Comparison of ENCODE assay signal across 8 cellular contexts in genomic region chr10:5775705-5776104, GRCh38. TPM values are rescaled to one million over a fixed set of nuclear protein-coding genes. Genes with fewer than 3 reads are reported as not detected.
DNase-seq lines count a peak whose midpoint lies in the region; ATAC-seq and TF ChIP-seq lines count a peak whose summit lies in the region.

No MANE protein-coding gene starts in this region.

- no peak overlapping the region for H2AFZ ChIP-seq in osteoblast (ENCODE audit: low read length)

- peak in 1 of 2 donors; percentile 15 for DNase-seq in ascending aorta (ENCODE audit: low spot score in 2 of 2)
- no peak for DNase-seq in osteoblast (ENCODE audit: insufficient read length, low spot score, missing footprints)
- no peak for DNase-seq in EL
- no peak for DNase-seq in OCI-M1 (lab: John Stamatoyannopoulos, UW)

- TF ChIP-seq CTCF in ascending aorta (IDR thresholded peaks at IDR 0.05): no peak
- TF ChIP-seq CTCF in osteoblast (IDR thresholded peaks at IDR 0.05; ENCODE audit: extremely low read depth, low read depth, low read length): no peak

- ATAC-seq in activated CD4-positive, CD25-positive, alpha-beta regulatory T cell treated with anti-CD3 and anti-CD28 coated beads, Interleukin-2, amount 50 U/mL, for 24 hours: peak; percentile 98 to 99
- ATAC-seq in HG03097 (IDR thresholded peaks at IDR 0.05; ENCODE audit: low FRiP score, unreplicated experiment): no peak
- ATAC-seq in GM18519 (IDR thresholded peaks at IDR 0.05; ENCODE audit: low FRiP score, unreplicated experiment): no peak

- peak overlapping the region; percentile 60 to 63 for H3K27ac ChIP-seq in ascending aorta
- H3K27ac ChIP-seq in osteoblast (ENCODE audit: low read depth, low read length): peak overlapping the region; percentile 75
- peak overlapping the region; percentile 52 for H3K27ac ChIP-seq in subcutaneous abdominal adipose tissue (ENCODE audit: low read depth, low read length)

- peaks cover 64% of the 10 kb centered on the region for H4K20me1 ChIP-seq in osteoblast (ENCODE audit: insufficient read depth, low read length)

- H3K27me3 ChIP-seq in ascending aorta (no peaks in the 10 kb centered on the region), osteoblast (ENCODE audit: insufficient read depth, low read length) (no peaks in the 10 kb centered on the region), subcutaneous abdominal adipose tissue (ENCODE audit: control insufficient read depth in 5 of 5, insufficient read depth in 4 of 5, low read length in 5 of 5) (no peaks in the 10 kb centered on the region)

- H3K4me2 ChIP-seq in osteoblast (ENCODE audit: insufficient read depth, low read length): peak overlapping the region; percentile 52

- intact Hi-C loops in ascending aorta (cut with DNase I): no loop called here

- peaks cover 18 to 25% of the 10 kb centered on the region in 2 donors for H3K4me1 ChIP-seq in ascending aorta
- peaks cover 28% of the 10 kb centered on the region for H3K4me1 ChIP-seq in osteoblast (ENCODE audit: insufficient read depth, low read length)
- H3K4me1 ChIP-seq in subcutaneous abdominal adipose tissue (ENCODE audit: control insufficient read depth in 5 of 5, insufficient read depth in 5 of 5, low read length in 5 of 5): peaks cover 2 to 18% (median 14%) of the 10 kb centered on the region in 5 donors

- peaks cover 85% of the 10 kb centered on the region for H3K79me2 ChIP-seq in osteoblast (ENCODE audit: insufficient read depth, low read length)

- H3K36me3 ChIP-seq in ascending aorta (peaks cover 8 to 13% of the 10 kb centered on the region in 2 donors), osteoblast (ENCODE audit: insufficient read depth, low read length) (peaks cover 47% of the 10 kb centered on the region), subcutaneous abdominal adipose tissue (ENCODE audit: control insufficient read depth in 5 of 5, insufficient read depth in 5 of 5, low read length in 5 of 5) (peaks cover 4 to 43% (median 28%) of the 10 kb centered on the region in 5 donors)

- H3K9ac ChIP-seq in subcutaneous abdominal adipose tissue (ENCODE audit: low read length in 5 of 5): peak overlapping the region in 1 of 5 donors; percentile 13

- peak overlapping the region in 1 of 2 donors; percentile 31 for H3K4me3 ChIP-seq in ascending aorta
- H3K4me3 ChIP-seq in osteoblast (ENCODE audit: insufficient read depth, low read length): no peak overlapping the region
- H3K4me3 ChIP-seq in subcutaneous abdominal adipose tissue (ENCODE audit: low read depth in 1 of 5, low read length in 5 of 5): no peak overlapping the region

- H3K9me3 ChIP-seq in ascending aorta (no peaks in the 10 kb centered on the region), osteoblast (ENCODE audit: low read depth, low read length) (no peaks in the 10 kb centered on the region), subcutaneous abdominal adipose tissue (ENCODE audit: control insufficient read depth in 5 of 5, low read length in 5 of 5) (no peaks in the 10 kb centered on the region)

RNA-seq across cellular contexts. Expression of gene GDI2, which starts 37.5 kb away (rescaled TPM):
- total RNA-seq in ascending aorta: 173 TPM
- 684 and 730 TPM in 2 replicates for total RNA-seq in osteoblast

Comparison
In these comparisons a context has a peak if more than half of its experiments do, and no peak if none do; other contexts are left out.
1. ATAC-seq: peak in activated CD4-positive, CD25-positive, alpha-beta regulatory T cell treated with anti-CD3 and anti-CD28 coated beads, Interleukin-2, amount 50 U/mL, for 24 hours (2 of 2); none in HG03097 (single experiment) and GM18519 (single experiment).
2. Peak in every context shown above with its lines, with median percentiles within 50 percentile points of each other: H3K27ac ChIP-seq.